12 cellular contexts compared by ENCODE assay signal in the genomic region with DNA sequence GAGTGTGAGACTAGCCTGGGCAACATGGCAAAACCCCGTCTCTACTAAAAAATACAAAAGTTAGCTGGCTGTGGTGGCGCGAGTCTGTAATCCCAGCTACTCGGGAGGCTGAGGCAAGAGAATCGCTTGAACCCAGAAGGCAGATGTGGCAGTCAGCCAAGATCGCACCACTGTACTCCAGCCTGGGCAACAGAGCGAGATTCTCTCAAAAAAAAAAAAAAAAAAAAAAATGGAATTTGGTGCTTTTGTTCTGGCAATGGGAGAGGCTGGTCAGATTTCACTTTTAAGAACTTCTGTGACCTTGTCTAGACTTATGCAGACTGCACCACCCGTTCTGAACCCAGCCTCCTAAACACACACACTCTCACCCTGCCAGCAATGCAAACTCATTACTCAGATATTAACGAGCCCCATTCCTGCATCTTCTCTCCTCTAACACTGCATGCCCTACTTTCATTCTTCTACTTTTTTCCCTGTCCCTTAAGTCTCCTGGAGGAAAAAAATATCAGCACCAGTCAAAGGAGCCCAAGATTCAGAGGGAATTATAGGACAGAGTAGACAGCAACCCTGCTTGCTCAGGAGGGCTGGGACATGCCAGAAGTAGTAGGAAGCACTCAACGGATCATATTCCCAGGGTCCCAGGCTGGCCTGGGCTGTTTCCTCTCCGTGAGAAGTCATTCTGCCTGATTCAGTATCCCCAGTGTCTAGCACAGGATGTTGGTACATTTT. TPM values are rescaled to one million over a fixed set of nuclear protein-coding genes. Genes with fewer than 3 reads are reported as not detected.
DNase-seq lines count a peak whose midpoint lies in the region; ATAC-seq and TF ChIP-seq lines count a peak whose summit lies in the region.
"Had no signal": no experiment of that assay in that cellular context is flagged by ENCODE, and none has a peak within 500 bp of the region (broad histone marks: within the 10 kb centered on the region; RNA-seq: fewer than 3 reads in every experiment).

No MANE protein-coding gene starts in this region.

- no peak for ATAC-seq in lower lobe of right lung
- no peak for ATAC-seq in HG03039 (IDR thresholded peaks at IDR 0.05; ENCODE audit: unreplicated experiment)

- H3K4me1 Mint-ChIP-seq in HFFc6 (ENCODE audit: low read depth): peaks cover 51% of the 10 kb centered on the region

- intact Hi-C loops in lower lobe of right lung (cut with DNase I): no loop called here
- intact Hi-C loops in transverse colon (cut with DNase I; ENCODE audit: low total_unique reads): no loop called here

- TF ChIP-seq CTCF in HFFc6 (IDR thresholded peaks at IDR 0.05) (no peak), coronary artery (IDR thresholded peaks at IDR 0.05) (no peak), lower lobe of right lung (IDR thresholded peaks at IDR 0.05) (no peak), transverse colon (IDR thresholded peaks at IDR 0.05) (no peak)

- peak; percentile 17 for DNase-seq in HFFc6
- DNase-seq in coronary artery (ENCODE audit: low spot score): peak; percentile 64
- DNase-seq in lower lobe of right lung: no peak
- DNase-seq in transverse colon: no peak
- DNase-seq in NCI-H1694 (lab: John Stamatoyannopoulos, UW): no peak
- DNase-seq in C1 segment of cervical spinal cord (lab: John Stamatoyannopoulos, UW): no peak
- DNase-seq: activated CD4-positive, alpha-beta T cell treated with anti-CD3 and anti-CD28 coated beads for 48 hours; Calu3; MG63; NCI-H345 had no signal

- H3K9me3 ChIP-seq in lower lobe of right lung (no peaks in the 10 kb centered on the region), transverse colon (no peaks in the 10 kb centered on the region)
- H3K9me3 ChIP-seq: MG63 had no signal

- peak overlapping the region; percentile 4 for H3K27ac Mint-ChIP-seq in HFFc6
- H3K27ac Mint-ChIP-seq: activated T-helper 1 cell treated with anti-CD3 and anti-CD28 coated beads, Interleukin-12 subunit alpha, Interleukin-12 subunit beta, Interleukin-2, Interleukin-4 antibody, amounts not matched to agents 30 ng/mL and 10 ng/mL and 1 ng/mL, durations not matched to agents 14 hours and 24 hours and 36 hours had no signal

- no peaks in the 10 kb centered on the region for H3K9me3 Mint-ChIP-seq in HFFc6

- H3K27me3 ChIP-seq in lower lobe of right lung (ENCODE audit: low read depth): peaks cover 6% of the 10 kb centered on the region
- H3K27me3 ChIP-seq in transverse colon: no peaks in the 10 kb centered on the region
- H3K27me3 ChIP-seq: MG63 had no signal

- H3K4me3 ChIP-seq in coronary artery: peak overlapping the region; percentile 95
- no peak overlapping the region for H3K4me3 ChIP-seq in lower lobe of right lung
- no peak overlapping the region for H3K4me3 ChIP-seq in transverse colon
- H3K4me3 ChIP-seq: MG63 had no signal

- no peak for TF ChIP-seq EP300 in transverse colon (IDR thresholded peaks at IDR 0.05; ENCODE audit: low read depth)

- H3K4me3 Mint-ChIP-seq in HFFc6: peak overlapping the region; percentile 2; the same call in 1 of the 2 replicates
- H3K4me3 Mint-ChIP-seq: activated T-helper 1 cell treated with anti-CD3 and anti-CD28 coated beads, Interleukin-12 subunit alpha, Interleukin-12 subunit beta, Interleukin-2, Interleukin-4 antibody, amounts not matched to agents 30 ng/mL and 10 ng/mL and 1 ng/mL, durations not matched to agents 14 hours and 24 hours and 36 hours had no signal

- WGBS in transverse colon (ENCODE audit: low coverage in 1 of 2), 2 donors: 69 to 74% methylated on average over 6 to 11 of the region's 11 CpGs

- peaks cover 4% of the 10 kb centered on the region; the same call in 1 of the 2 replicates for H3K27me3 Mint-ChIP-seq in HFFc6 (ENCODE audit: insufficient read depth)

- peaks cover 50% of the 10 kb centered on the region for H3K4me1 ChIP-seq in lower lobe of right lung
- H3K4me1 ChIP-seq in transverse colon: peaks cover 0 to 31% (median 12%) of the 10 kb centered on the region in 4 donors

- in situ Hi-C loops in transverse colon (cut with MboI; ENCODE audit: low pct_ligation_motif_present in 1 of 4, low pct_unique_long_range_greater_than_20kb in 1 of 4, low sequenced_read_pairs in 3 of 4): no loop called here

- H3K36me3 Mint-ChIP-seq in HFFc6 (ENCODE audit: low read depth): no peaks in the 10 kb centered on the region; the same call in 1 of the 2 replicates

- peaks cover 15% of the 10 kb centered on the region for H3K36me3 ChIP-seq in lower lobe of right lung
- H3K36me3 ChIP-seq in transverse colon: peaks cover 0 to 11% (median 0%) of the 10 kb centered on the region in 4 donors
- H3K36me3 ChIP-seq: MG63 had no signal

- TF ChIP-seq POLR2A in transverse colon (IDR thresholded peaks at IDR 0.05): no peak

- H3K27ac ChIP-seq in coronary artery: peak overlapping the region; percentile 51 to 95
- H3K27ac ChIP-seq in lower lobe of right lung: peak overlapping the region; percentile 3
- H3K27ac ChIP-seq in transverse colon: peak overlapping the region in 3 of 4 donors; percentile 25 to 33 (median 29)

RNA-seq across cellular contexts. Expression of a gene that starts 4.4 kb away (rescaled TPM):
- total RNA-seq in HFFc6 (2021; fragmentation: NEBNext Ultra II Directional; extraction: Animal tissue kit (Norgen Biotek cat#: 25700)): 10 to 100 TPM in 2 of 6 experiments, 1 to 10 TPM in 4; 7.9 to 11.1 (median 9.2) TPM
- total RNA-seq in lower lobe of right lung: 22.9 TPM
- 10 to 100 TPM; 20.6 to 58.3 (median 42.3) TPM for total RNA-seq in transverse colon

Comparison
In these comparisons a context has a peak if more than half of its experiments do, and no peak if none do; other contexts are left out.
1. DNase-seq: peak in HFFc6 (single experiment) and coronary artery (single experiment); none in lower lobe of right lung (single experiment), transverse colon (single experiment), NCI-H1694 (single experiment) and C1 segment of cervical spinal cord (0 of 14).
2. H3K27ac ChIP-seq: peak in every context shown above with its lines; median percentile 73 in coronary artery; 29 in transverse colon; 3 in lower lobe of right lung.